8 cellular contexts compared by ENCODE assay signal in genomic region chr7:105013283-105013817, GRCh38. TPM values are rescaled to one million over a fixed set of nuclear protein-coding genes. Genes with fewer than 3 reads are reported as not detected.
DNase-seq lines count a peak whose midpoint lies in the region; ATAC-seq, FAIRE-seq and TF ChIP-seq lines count a peak whose summit lies in the region.

No MANE protein-coding gene starts in this region.

- intact Hi-C loops in activated naive CD4-positive, alpha-beta T cell treated with anti-CD3 and anti-CD28 coated beads for 36 hours (cut with micrococcal nuclease) = loop anchor here (1.0 to 5.0 kb wide), 13 partner anchors 68 to 1667 kb away; partner anchors contain the start of genes PSMC2, PUS7, RINT1 and SRPK2

- no peaks in the 10 kb centered on the region for H3K36me3 ChIP-seq in gastroesophageal sphincter

- peak overlapping the region; percentile 61 to 93 for H3K4me3 ChIP-seq in gastroesophageal sphincter

- H3K27ac ChIP-seq in gastroesophageal sphincter = peak overlapping the region; percentile 94 to 100 (median 98)

- peaks cover 24% of the 10 kb centered on the region for H3K4me1 Mint-ChIP-seq in activated naive CD4-positive, alpha-beta T cell treated with anti-CD3 and anti-CD28 coated beads for 36 hours (ENCODE audit: low read depth)

- no peaks in the 10 kb centered on the region for H3K27me3 Mint-ChIP-seq in activated naive CD4-positive, alpha-beta T cell treated with anti-CD3 and anti-CD28 coated beads for 36 hours (ENCODE audit: low read depth)

- peak overlapping the region; percentile 95 for H3K4me3 Mint-ChIP-seq in activated naive CD4-positive, alpha-beta T cell treated with anti-CD3 and anti-CD28 coated beads for 36 hours

- peaks cover 0 to 40% (median 2%) of the 10 kb centered on the region in 3 donors for H3K4me1 ChIP-seq in gastroesophageal sphincter

- no peaks in the 10 kb centered on the region for H3K27me3 ChIP-seq in gastroesophageal sphincter

- DNase-seq in G401 (ENCODE audit: low spot score) = peak; percentile 94
- peak; percentile 77 for DNase-seq in H54 (ENCODE audit: insufficient read length, low spot score)
- DNase-seq in M059J (ENCODE audit: low read depth) = peak; percentile 96
- peak; percentile 48 for DNase-seq in SIG-M5 (lab: John Stamatoyannopoulos, UW)
- peak; percentile 94 for DNase-seq in activated naive CD4-positive, alpha-beta T cell treated with anti-CD3 and anti-CD28 coated beads for 36 hours
- DNase-seq in non-pigmented ciliary epithelial cell (ENCODE audit: low read depth) = peak; percentile 85
- peak; percentile 98 for DNase-seq in superior temporal gyrus (ENCODE audit: extremely low spot score)

- peak; percentile 83 for ATAC-seq in gastroesophageal sphincter

- in situ Hi-C loops in G401 (cut with HindIII; ENCODE audit: low sequenced_read_pairs) = no loop called here

- no peaks in the 10 kb centered on the region for H3K9me3 ChIP-seq in gastroesophageal sphincter

- no peaks in the 10 kb centered on the region for H3K9me3 Mint-ChIP-seq in activated naive CD4-positive, alpha-beta T cell treated with anti-CD3 and anti-CD28 coated beads for 36 hours

- H3K27ac Mint-ChIP-seq in activated naive CD4-positive, alpha-beta T cell treated with anti-CD3 and anti-CD28 coated beads for 36 hours = peak overlapping the region; percentile 99

- no peak for FAIRE-seq in H54 (lab: Jason Lieb, UNC)

- CTCF ChIA-PET in activated naive CD4-positive, alpha-beta T cell treated with anti-CD3 and anti-CD28 coated beads for 36 hours (lab: Charles Lee) = interaction anchor here (14.2 kb wide), 1 partner anchor 32 kb away, joined by 140 read pairs; no protein-coding TSS in a partner anchor

- TF ChIP-seq POLR2A in H54 (IDR thresholded peaks at IDR 0.05; ENCODE audit: low read depth, low read length) (peak; percentile 91), gastroesophageal sphincter (IDR thresholded peaks at IDR 0.05) (peak; percentile 97 to 98)

- TF ChIP-seq EP300 in gastroesophageal sphincter (IDR thresholded peaks at IDR 0.05) = no peak

- H3K36me3 Mint-ChIP-seq in activated naive CD4-positive, alpha-beta T cell treated with anti-CD3 and anti-CD28 coated beads for 36 hours (ENCODE audit: low read depth) = peaks cover 78% of the 10 kb centered on the region

- 0% methylated on average over 1 to 20 of the region's 34 CpGs for WGBS in gastroesophageal sphincter (ENCODE audit: low coverage in 1 of 2), 2 donors

- TF ChIP-seq CTCF in gastroesophageal sphincter (IDR thresholded peaks at IDR 0.05) = peak; percentile 32 to 85 (median 68)

RNA-seq across cellular contexts. Expression of gene KMT2E, which starts 0.7 kb away (rescaled TPM):
- total RNA-seq in G401 (2014; rRNA removed; shearing (Covaris generic)) = 15.3 and 29.9 TPM in 2 replicates
- total RNA-seq in M059J (2014; rRNA removed; shearing (Covaris generic)) = 41.5 and 43.6 TPM in 2 replicates
- 10 to 100 TPM; 63.3 to 63.4 TPM for total RNA-seq in activated naive CD4-positive, alpha-beta T cell treated with anti-CD3 and anti-CD28 coated beads for 36 hours
- 100 to 1,000 TPM in 3 of 4 donors, 10 to 100 TPM in 1; 90.6 to 187 (median 112) TPM for total RNA-seq in gastroesophageal sphincter

Comparison
In these comparisons a context has a peak if more than half of its experiments do, and no peak if none do; other contexts are left out.
1. Peak in every context shown above with its lines: DNase-seq, ATAC-seq, H3K4me3 ChIP-seq and H3K27ac ChIP-seq.
2. DNase-seq: peak in every context shown above with its lines; median percentile 98 in superior temporal gyrus; 96 in M059J; 94 in G401; 94 in activated naive CD4-positive, alpha-beta T cell treated with anti-CD3 and anti-CD28 coated beads for 36 hours; 85 in non-pigmented ciliary epithelial cell; 77 in H54; 48 in SIG-M5.